37 cellular contexts compared by ENCODE assay signal in genomic region chr14:35969310-35969709, GRCh38.
DNase-seq lines count a peak whose midpoint lies in the region; ATAC-seq, FAIRE-seq and TF ChIP-seq lines count a peak whose summit lies in the region.
"Had no signal": no experiment of that assay in that cellular context is flagged by ENCODE, and none has a peak within 500 bp of the region (broad histone marks: within the 10 kb centered on the region; RNA-seq: fewer than 3 reads in every experiment).

No MANE protein-coding gene starts in this region.

- CTCF ChIA-PET in HepG2 (lab: Yijun Ruan, JAX; ENCODE audit: low intra/inter-chr PET ratio, low total read pairs): no interaction called here
- CTCF ChIA-PET in activated CD4-positive, alpha-beta T cell treated with anti-CD3 and anti-CD28 coated beads, Interleukin-2, amount 10 ng/mL, durations not matched to agents 7 days and 5 days (lab: Charles Lee): no interaction called here

- no peak overlapping the region for H3K4me2 ChIP-seq in HepG2 (ENCODE audit: low read depth, low read length)
- no peak overlapping the region for H3K4me2 ChIP-seq in Karpas-422 (ENCODE audit: low read depth, low read length, poor library complexity, severe bottlenecking)
- H3K4me2 ChIP-seq: A549; BLaER1; BLaER1 treated with 17β-estradiol and CSF1 and Interleukin-3, amounts not matched to agents 10 nM and 100 nM had no signal

- no peak; the same call in 2 of the 3 replicates for ATAC-seq in HepG2
- ATAC-seq in right lobe of liver: no peak
- ATAC-seq: A549; CD8-positive, alpha-beta T cell had no signal

- WGBS in HepG2 (ENCODE audit: low lambda C conversion rate): 2% methylated on average over 3 of the region's 3 CpGs
- WGBS in right lobe of liver (ENCODE audit: insufficient coverage, low coverage, low lambda C conversion rate, missing lambda C conversion rate): 51% methylated on average over 3 of the region's 3 CpGs
- WGBS in esophagus muscularis mucosa: 71% methylated on average over 3 of the region's 3 CpGs

- no peak overlapping the region for H3K27ac Mint-ChIP-seq in activated CD4-positive, alpha-beta T cell treated with anti-CD3 and anti-CD28 coated beads, Interleukin-2, amount 10 ng/mL, durations not matched to agents 7 days and 5 days
- H3K27ac Mint-ChIP-seq: B cell; CD14-positive monocyte; CD4-positive, alpha-beta memory T cell; CD4-positive, alpha-beta T cell; CD4-positive, CD25-positive, alpha-beta regulatory T cell; CD8-positive, alpha-beta memory T cell; CD8-positive, alpha-beta T cell had no signal

- no peaks in the 10 kb centered on the region for H3K36me3 Mint-ChIP-seq in activated CD4-positive, alpha-beta T cell treated with anti-CD3 and anti-CD28 coated beads, Interleukin-2, amount 10 ng/mL, durations not matched to agents 7 days and 5 days (ENCODE audit: low read depth)
- H3K36me3 Mint-ChIP-seq: CD14-positive monocyte; CD4-positive, alpha-beta memory T cell; CD4-positive, CD25-positive, alpha-beta regulatory T cell; CD8-positive, alpha-beta memory T cell; CD8-positive, alpha-beta T cell had no signal

- H2AFZ ChIP-seq in HepG2 (ENCODE audit: low read length): no peak overlapping the region
- H2AFZ ChIP-seq in Karpas-422 (ENCODE audit: low read length): peak overlapping the region; percentile 66

- no peak for FAIRE-seq in HepG2 (lab: Jason Lieb, UNC)
- FAIRE-seq in bronchial epithelial cell (lab: Jason Lieb, UNC): peak; percentile 82
- FAIRE-seq: A204.1, A549, D721Med had no signal

- no peak for DNase-seq in HepG2 (ENCODE audit: low spot score)
- DNase-seq in right lobe of liver: no peak
- no peak for DNase-seq in Karpas-422
- DNase-seq in bronchial epithelial cell (ENCODE audit: low read depth): no peak
- peak; percentile 75 for DNase-seq in esophagus muscularis mucosa (ENCODE audit: extremely low spot score)
- DNase-seq in NCI-H146 treated with DMSO at 0.1 percent for 48 hours (lab: John Stamatoyannopoulos, UW; ENCODE audit: unreplicated experiment): no peak
- no peak for DNase-seq in NCI-H1417 treated with DMSO at 0.1 percent for 48 hours (lab: John Stamatoyannopoulos, UW)
- DNase-seq in activated CD4-positive, alpha-beta T cell treated with anti-CD3 and anti-CD28 coated beads, Interleukin-2, amount 10 ng/mL, durations not matched to agents 7 days and 5 days: no peak
- DNase-seq: 8988T; ACHN; AML-193; BE2C; C1 segment of cervical spinal cord; Caco-2; Calu3; CD4-positive, alpha-beta memory T cell; CD4-positive, alpha-beta T cell; CD4-positive, CD25-positive, alpha-beta regulatory T cell; CD8-positive, alpha-beta memory T cell; CD8-positive, alpha-beta T cell; COR-L47; DMS 273 treated with DMSO at 0.1 percent for 48 hours; DMS153; DMS53; DMS79; DMS79 treated with DMSO at 0.1 percent for 48 hours; DND-41; EL had no signal

- H4K20me1 ChIP-seq in HepG2 (ENCODE audit: insufficient read depth, low read length) (no peaks in the 10 kb centered on the region), Karpas-422 (ENCODE audit: insufficient read depth, low read depth, low read length) (no peaks in the 10 kb centered on the region)
- H4K20me1 ChIP-seq: BLaER1; BLaER1 treated with 17β-estradiol and CSF1 and Interleukin-3, amounts not matched to agents 10 nM and 100 nM had no signal

- TF ChIP-seq POLR2A in HepG2 (IDR thresholded peaks at IDR 0.05; ENCODE audit: insufficient read depth in 1 of 2, low read depth in 2 of 2, low read length in 2 of 2) (no peak), right lobe of liver (IDR thresholded peaks at IDR 0.05) (no peak), esophagus muscularis mucosa (IDR thresholded peaks at IDR 0.05; ENCODE audit: low read depth) (no peak)

- H3K79me2 ChIP-seq in HepG2 (ENCODE audit: insufficient read depth, low read length) (no peaks in the 10 kb centered on the region), Karpas-422 (ENCODE audit: low read length) (no peaks in the 10 kb centered on the region)

- no peaks in the 10 kb centered on the region for H3K4me1 Mint-ChIP-seq in activated CD4-positive, alpha-beta T cell treated with anti-CD3 and anti-CD28 coated beads, Interleukin-2, amount 10 ng/mL, durations not matched to agents 7 days and 5 days
- H3K4me1 Mint-ChIP-seq: B cell; CD14-positive monocyte; CD4-positive, CD25-positive, alpha-beta regulatory T cell; CD8-positive, alpha-beta memory T cell had no signal

- H3K9me3 ChIP-seq in HepG2 (ENCODE audit: low read length) (no peaks in the 10 kb centered on the region), right lobe of liver (no peaks in the 10 kb centered on the region), Karpas-422 (ENCODE audit: low read length) (no peaks in the 10 kb centered on the region), esophagus muscularis mucosa (no peaks in the 10 kb centered on the region)
- H3K9me3 ChIP-seq: A549; BE2C; BLaER1; BLaER1 treated with 17β-estradiol and CSF1 and Interleukin-3, amounts not matched to agents 10 nM and 100 nM had no signal

- H3K9me2 ChIP-seq in Karpas-422 (replicated peaks; ENCODE audit: insufficient read depth, low read length): no peaks in the 10 kb centered on the region

- POLR2A ChIA-PET in HepG2 (lab: Yijun Ruan, JAX): no interaction called here
- POLR2A ChIA-PET in activated CD4-positive, alpha-beta T cell treated with anti-CD3 and anti-CD28 coated beads, Interleukin-2, amount 10 ng/mL, durations not matched to agents 7 days and 5 days (lab: Charles Lee): no interaction called here

- no peaks in the 10 kb centered on the region for H3K9me3 Mint-ChIP-seq in activated CD4-positive, alpha-beta T cell treated with anti-CD3 and anti-CD28 coated beads, Interleukin-2, amount 10 ng/mL, durations not matched to agents 7 days and 5 days
- H3K9me3 Mint-ChIP-seq: CD4-positive, alpha-beta memory T cell; CD4-positive, alpha-beta T cell; CD8-positive, alpha-beta memory T cell; CD8-positive, alpha-beta T cell had no signal

- no peak overlapping the region for H3K4me3 Mint-ChIP-seq in activated CD4-positive, alpha-beta T cell treated with anti-CD3 and anti-CD28 coated beads, Interleukin-2, amount 10 ng/mL, durations not matched to agents 7 days and 5 days
- H3K4me3 Mint-ChIP-seq: B cell; CD14-positive monocyte; CD4-positive, alpha-beta memory T cell; CD4-positive, alpha-beta T cell; CD4-positive, CD25-positive, alpha-beta regulatory T cell; CD8-positive, alpha-beta memory T cell; CD8-positive, alpha-beta T cell had no signal

- no peak overlapping the region for H3K4me3 ChIP-seq in HepG2 (replicated peaks in 1 of 3; ENCODE audit: insufficient read depth in 1 of 3, low read depth in 2 of 3, low read length in 3 of 3)
- H3K4me3 ChIP-seq in right lobe of liver: no peak overlapping the region
- no peak overlapping the region for H3K4me3 ChIP-seq in Karpas-422 (ENCODE audit: low read length)
- H3K4me3 ChIP-seq in bronchial epithelial cell (ENCODE audit: low read depth, low read length): no peak overlapping the region
- no peak overlapping the region for H3K4me3 ChIP-seq in esophagus muscularis mucosa
- H3K4me3 ChIP-seq: A549; BLaER1; BLaER1 treated with 17β-estradiol and CSF1 and Interleukin-3, amounts not matched to agents 10 nM and 100 nM had no signal

- no peak overlapping the region for H3K27ac ChIP-seq in HepG2 (ENCODE audit: extremely low read length, insufficient read depth, low read length)
- H3K27ac ChIP-seq in right lobe of liver: no peak overlapping the region
- H3K27ac ChIP-seq in Karpas-422 (ENCODE audit: low read length): no peak overlapping the region
- no peak overlapping the region for H3K27ac ChIP-seq in esophagus muscularis mucosa (replicated peaks in 1 of 4)
- H3K27ac ChIP-seq: 22Rv1; A549; BLaER1; BLaER1 treated with 17β-estradiol and CSF1 and Interleukin-3, amounts not matched to agents 10 nM and 100 nM; C4-2B had no signal

- TF ChIP-seq EP300 in HepG2 (IDR thresholded peaks at IDR 0.05; ENCODE audit: low read depth in 2 of 2, low read length in 2 of 2): no peak
- no peak for TF ChIP-seq EP300 in HepG2 (CRISPR knock-in tag; IDR thresholded peaks at IDR 0.05; ENCODE audit: borderline replicate concordance)
- TF ChIP-seq EP300 in esophagus muscularis mucosa (IDR thresholded peaks at IDR 0.05): no peak

- peaks cover 15% of the 10 kb centered on the region for H3K27me3 Mint-ChIP-seq in activated CD4-positive, alpha-beta T cell treated with anti-CD3 and anti-CD28 coated beads, Interleukin-2, amount 10 ng/mL, durations not matched to agents 7 days and 5 days

- no peaks in the 10 kb centered on the region for H3K4me1 ChIP-seq in HepG2 (ENCODE audit: insufficient read depth, low read length)
- H3K4me1 ChIP-seq in right lobe of liver: no peaks in the 10 kb centered on the region
- peaks cover 47% of the 10 kb centered on the region for H3K4me1 ChIP-seq in Karpas-422 (ENCODE audit: low read length)
- no peaks in the 10 kb centered on the region for H3K4me1 ChIP-seq in esophagus muscularis mucosa
- H3K4me1 ChIP-seq: A549; BE2C; BLaER1; BLaER1 treated with 17β-estradiol and CSF1 and Interleukin-3, amounts not matched to agents 10 nM and 100 nM had no signal

- in situ Hi-C loops in HepG2 (cut with HindIII; ENCODE audit: extremely low pct_ligation_motif_present, low pct_unique_long_range_greater_than_20kb): no loop called here

- BruUV-seq in HepG2 (replicated peaks; lab: Mats Ljungman, UMichigan): no TSS peak

- no peak for TF ChIP-seq RAD21 in HepG2 (CRISPR knock-in tag; IDR thresholded peaks at IDR 0.05)

- H3K9ac ChIP-seq in HepG2 (ENCODE audit: insufficient read depth, low read depth, low read length) (no peak overlapping the region), Karpas-422 (ENCODE audit: low read length) (no peak overlapping the region)
- H3K9ac ChIP-seq: BLaER1; BLaER1 treated with 17β-estradiol and CSF1 and Interleukin-3, amounts not matched to agents 10 nM and 100 nM had no signal

- intact Hi-C loops in HepG2 (cut with micrococcal nuclease; ENCODE audit: unreplicated experiment): no loop called here
- intact Hi-C loops in right lobe of liver (cut with DNase I): no loop called here
- intact Hi-C loops in esophagus muscularis mucosa (cut with DNase I): no loop called here

- H3K27me3 ChIP-seq in HepG2 (ENCODE audit: control insufficient read depth in 1 of 2, insufficient read depth in 2 of 2, low read length in 2 of 2): peaks cover 0 to 2% of the 10 kb centered on the region in 2 experiments; a peak in 1 of 5 replicates
- no peaks in the 10 kb centered on the region for H3K27me3 ChIP-seq in right lobe of liver
- H3K27me3 ChIP-seq in Karpas-422 (ENCODE audit: low read length): no peaks in the 10 kb centered on the region
- H3K27me3 ChIP-seq in bronchial epithelial cell (ENCODE audit: control insufficient read depth, insufficient read depth, low read length): no peaks in the 10 kb centered on the region
- H3K27me3 ChIP-seq in esophagus muscularis mucosa: no peaks in the 10 kb centered on the region
- H3K27me3 ChIP-seq: BE2C; BLaER1; BLaER1 treated with 17β-estradiol and CSF1 and Interleukin-3, amounts not matched to agents 10 nM and 100 nM had no signal

- TF ChIP-seq CTCF in HepG2 (CRISPR knock-in tag; IDR thresholded peaks at IDR 0.05) (no peak), right lobe of liver (IDR thresholded peaks at IDR 0.05) (no peak), bronchial epithelial cell (IDR thresholded peaks at IDR 0.05; ENCODE audit: insufficient read depth, low read length, severe bottlenecking) (no peak), esophagus muscularis mucosa (IDR thresholded peaks at IDR 0.05) (no peak)

- H3K36me3 ChIP-seq in HepG2 (replicated peaks in 1 of 2; ENCODE audit: control insufficient read depth in 1 of 2, insufficient read depth in 2 of 2, low read length in 2 of 2): no peaks in the 10 kb centered on the region
- H3K36me3 ChIP-seq in right lobe of liver: no peaks in the 10 kb centered on the region
- no peaks in the 10 kb centered on the region for H3K36me3 ChIP-seq in Karpas-422 (ENCODE audit: insufficient read depth, low read length)
- H3K36me3 ChIP-seq in bronchial epithelial cell (ENCODE audit: control insufficient read depth, insufficient read depth, low read length): no peaks in the 10 kb centered on the region
- no peaks in the 10 kb centered on the region for H3K36me3 ChIP-seq in esophagus muscularis mucosa
- H3K36me3 ChIP-seq: BE2C; BLaER1; BLaER1 treated with 17β-estradiol and CSF1 and Interleukin-3, amounts not matched to agents 10 nM and 100 nM had no signal
